In genomic region chr2:218885981-218886447, GRCh38 we compare ENCODE assay signal across 13 cellular contexts. TPM values are rescaled to one million over a fixed set of nuclear protein-coding genes. Genes with fewer than 3 reads are reported as not detected.
DNase-seq lines count a peak whose midpoint lies in the region; ATAC-seq and TF ChIP-seq lines count a peak whose summit lies in the region.
"Had no signal": no experiment of that assay in that cellular context is flagged by ENCODE, and none has a peak within 500 bp of the region (broad histone marks: within the 10 kb centered on the region; RNA-seq: fewer than 3 reads in every experiment).

No MANE protein-coding gene starts in this region.

- H3K27ac Mint-ChIP-seq in nephron = peak overlapping the region in 1 of 3 experiments; percentile 43
- H3K27ac Mint-ChIP-seq: activated naive CD8-positive, alpha-beta T cell treated with anti-CD3 and anti-CD28 coated beads, Interleukin-2, amount 50 U/mL, for 24 hours; T-helper 1 cell treated with Interleukin-12 subunit alpha and Interleukin-12 subunit beta and Interleukin-4 antibody, amounts not matched to agents 30 μg/mL and 1 μg/mL, for 36 hours had no signal

- no peaks in the 10 kb centered on the region for H3K9me3 Mint-ChIP-seq in nephron
- H3K9me3 Mint-ChIP-seq: activated naive CD8-positive, alpha-beta T cell treated with anti-CD3 and anti-CD28 coated beads, Interleukin-2, amount 50 U/mL, for 24 hours; T-helper 1 cell treated with Interleukin-12 subunit alpha and Interleukin-12 subunit beta and Interleukin-4 antibody, amounts not matched to agents 30 μg/mL and 1 μg/mL, for 36 hours had no signal

- no peaks in the 10 kb centered on the region for H3K36me3 Mint-ChIP-seq in nephron (ENCODE audit: low read depth)

- ATAC-seq in GM21825 (IDR thresholded peaks at IDR 0.05; ENCODE audit: unreplicated experiment) (peak; percentile 62), HG03469 (IDR thresholded peaks at IDR 0.05; ENCODE audit: unreplicated experiment) (peak; percentile 63)
- ATAC-seq: activated naive CD8-positive, alpha-beta T cell treated with anti-CD3 and anti-CD28 coated beads, Interleukin-2, amount 50 U/mL, for 24 hours had no signal

- peaks cover 52% of the 10 kb centered on the region for H3K4me1 Mint-ChIP-seq in nephron

- DNase-seq in NCI-H1092 treated with DMSO at 0.1 percent for 48 hours (lab: John Stamatoyannopoulos, UW) = peak; percentile 49
- DNase-seq in NCI-H1092 (lab: John Stamatoyannopoulos, UW) = no peak
- DNase-seq in mucosa of gallbladder (ENCODE audit: low spot score) = no peak
- DNase-seq in NCI-H345 treated with DMSO at 0.1 percent for 48 hours (lab: John Stamatoyannopoulos, UW; ENCODE audit: unreplicated experiment) = no peak
- no peak for DNase-seq in anterior cingulate cortex (lab: John Stamatoyannopoulos, UW)
- DNase-seq: activated naive CD8-positive, alpha-beta T cell treated with anti-CD3 and anti-CD28 coated beads, Interleukin-2, amount 50 U/mL, for 24 hours had no signal

- no peak for TF ChIP-seq CTCF in nephron (IDR thresholded peaks at IDR 0.05; ENCODE audit: unreplicated experiment in 3 of 3)

- peak overlapping the region in 2 of 3 experiments; percentile 14 to 77 for H3K4me3 Mint-ChIP-seq in nephron
- H3K4me3 Mint-ChIP-seq: activated naive CD8-positive, alpha-beta T cell treated with anti-CD3 and anti-CD28 coated beads, Interleukin-2, amount 50 U/mL, for 24 hours; T-helper 1 cell treated with Interleukin-12 subunit alpha and Interleukin-12 subunit beta and Interleukin-4 antibody, amounts not matched to agents 30 μg/mL and 1 μg/mL, for 36 hours had no signal

- peaks cover 82% of the 10 kb centered on the region for H3K27me3 Mint-ChIP-seq in nephron (ENCODE audit: low read depth)

RNA-seq across cellular contexts. Expression of gene WNT10A, which starts 5.4 kb away (rescaled TPM):
- 0.12 TPM for total RNA-seq in mucosa of gallbladder
- total RNA-seq: skeletal muscle tissue had no signal

RNA-seq across cellular contexts. Expression of gene WNT6, which starts 26.4 kb away (rescaled TPM):
- 1.5 TPM for total RNA-seq in mucosa of gallbladder
- total RNA-seq: epithelial cell of proximal tubule, skeletal muscle tissue had no signal

RNA-seq across cellular contexts. Expression of gene PRKAG3, which starts 54.4 kb away (rescaled TPM):
- total RNA-seq in mucosa of gallbladder = not detected
- total RNA-seq: epithelial cell of proximal tubule, liver had no signal
